ENCODE assay signal across 8 cellular contexts in the genomic region with DNA sequence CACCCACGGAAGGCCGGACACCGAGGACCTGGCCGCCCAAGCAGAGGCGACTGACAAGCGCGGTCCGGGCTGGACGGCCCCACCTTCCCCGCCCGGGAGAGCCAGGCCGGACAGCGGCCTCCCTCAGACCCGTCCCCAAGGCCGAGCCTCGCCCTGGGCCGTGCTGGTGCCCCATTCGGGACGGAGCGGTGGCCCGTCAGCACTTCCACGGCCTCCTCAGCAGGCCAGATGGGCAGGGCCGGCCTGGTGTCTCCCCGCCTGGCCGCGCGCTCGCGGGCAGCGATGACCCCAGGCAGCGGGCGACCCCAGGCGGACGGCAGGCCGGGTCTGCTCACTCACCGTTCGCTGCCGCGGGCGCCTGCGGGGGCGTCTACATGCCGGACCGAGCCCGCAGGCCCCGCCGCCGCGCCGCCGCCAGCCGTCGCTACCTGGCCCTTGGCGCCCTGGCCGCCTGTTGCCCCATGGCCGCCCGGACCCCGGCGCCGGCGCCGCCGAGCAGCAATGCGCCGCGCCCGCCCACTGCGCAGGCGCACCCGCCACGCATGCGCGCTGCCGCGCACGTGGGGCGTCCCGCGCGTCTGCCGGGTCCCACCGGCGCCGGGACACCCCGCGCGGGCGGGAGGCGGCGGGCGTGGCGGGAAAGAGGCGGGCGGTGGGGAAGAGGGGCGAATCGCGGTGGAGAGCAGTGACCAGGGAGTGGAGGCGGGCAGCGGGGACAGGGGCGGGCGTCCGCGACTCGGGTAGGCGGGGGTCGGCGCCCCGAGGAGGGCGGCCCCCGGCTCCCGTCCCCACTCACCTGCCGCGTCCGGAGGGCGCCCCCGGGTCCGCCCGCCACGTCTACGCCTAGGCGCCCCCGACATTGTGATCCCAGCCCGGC. TPM values are rescaled to one million over a fixed set of nuclear protein-coding genes. Genes with fewer than 3 reads are reported as not detected.
DNase-seq lines count a peak whose midpoint lies in the region; ATAC-seq and TF ChIP-seq lines count a peak whose summit lies in the region.

A gene with protein sequence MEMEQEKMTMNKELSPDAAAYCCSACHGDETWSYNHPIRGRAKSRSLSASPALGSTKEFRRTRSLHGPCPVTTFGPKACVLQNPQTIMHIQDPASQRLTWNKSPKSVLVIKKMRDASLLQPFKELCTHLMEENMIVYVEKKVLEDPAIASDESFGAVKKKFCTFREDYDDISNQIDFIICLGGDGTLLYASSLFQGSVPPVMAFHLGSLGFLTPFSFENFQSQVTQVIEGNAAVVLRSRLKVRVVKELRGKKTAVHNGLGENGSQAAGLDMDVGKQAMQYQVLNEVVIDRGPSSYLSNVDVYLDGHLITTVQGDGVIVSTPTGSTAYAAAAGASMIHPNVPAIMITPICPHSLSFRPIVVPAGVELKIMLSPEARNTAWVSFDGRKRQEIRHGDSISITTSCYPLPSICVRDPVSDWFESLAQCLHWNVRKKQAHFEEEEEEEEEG (minus strand): TSS at position 521 of the 877 bp plus-strand sequence. CDS start 13,064 bp downstream, outside the sequence.

- H3K27me3 ChIP-seq in KMS-11 (ENCODE audit: insufficient read depth, low read depth) (no peaks in the 10 kb centered on the region), iPS DF 6.9 (ENCODE audit: control insufficient read depth, insufficient read depth, low read length) (no peaks in the 10 kb centered on the region), sigmoid colon (no peaks in the 10 kb centered on the region)

- peaks cover 2% of the 10 kb centered on the region for H3K36me3 Mint-ChIP-seq in T-helper 2 cell treated with Interferon-gamma antibody and Interleukin-4, amounts not matched to agents 5 μg/mL and 100 μg/mL, for 36 hours (ENCODE audit: low read depth)

- peak within 1 kb of the TSS; percentile 93 for H3K27ac ChIP-seq in KMS-11
- no peak within 1 kb of the TSS for H3K27ac ChIP-seq in iPS DF 6.9 (ENCODE audit: low read length)
- peak within 1 kb of the TSS; percentile 90 to 91 (median 91) for H3K27ac ChIP-seq in sigmoid colon

- peaks cover 49% of the 10 kb centered on the region for H3K79me2 ChIP-seq in KMS-11 (ENCODE audit: insufficient read depth, low read depth)

- H3K9ac ChIP-seq in ES-I3 (ENCODE audit: low read depth, low read length): peak within 1 kb of the TSS; percentile 87
- H3K9ac ChIP-seq in KMS-11: peak within 1 kb of the TSS; percentile 80

- peaks cover 51% of the 10 kb centered on the region for H3K4me1 Mint-ChIP-seq in T-helper 2 cell treated with Interferon-gamma antibody and Interleukin-4, amounts not matched to agents 5 μg/mL and 100 μg/mL, for 36 hours (ENCODE audit: low read depth)

- H3K36me3 ChIP-seq in ES-I3 (ENCODE audit: insufficient read depth, low read length): no peaks in the 10 kb centered on the region
- no peaks in the 10 kb centered on the region for H3K36me3 ChIP-seq in KMS-11 (ENCODE audit: insufficient read depth)
- H3K36me3 ChIP-seq in iPS DF 6.9 (ENCODE audit: control insufficient read depth, insufficient read depth, low read length): no peaks in the 10 kb centered on the region
- H3K36me3 ChIP-seq in sigmoid colon: no peaks in the 10 kb centered on the region

- no peaks in the 10 kb centered on the region for H3K9me3 ChIP-seq in ES-I3 (ENCODE audit: control insufficient read depth, insufficient read depth, low read length)
- H3K9me3 ChIP-seq in iPS DF 6.9 (ENCODE audit: control insufficient read depth, insufficient read depth, low read length): no peaks in the 10 kb centered on the region
- no peaks in the 10 kb centered on the region for H3K9me3 ChIP-seq in sigmoid colon

- H3K4me3 ChIP-seq in KMS-11 (IDR thresholded peaks at IDR 0.05; ENCODE audit: insufficient read depth, low read depth, low read length) (peak within 1 kb of the TSS; percentile 75), iPS DF 6.9 (ENCODE audit: low read length) (peak within 1 kb of the TSS; percentile 87), sigmoid colon (peak within 1 kb of the TSS; percentile 79 to 98 (median 88))

- peak; percentile 84 for DNase-seq in T-helper 2 cell treated with Interferon-gamma antibody and Interleukin-4, amounts not matched to agents 5 μg/mL and 100 μg/mL, for 36 hours (ENCODE audit: low spot score)
- peak; percentile 88 for DNase-seq in astrocyte of the hippocampus (ENCODE audit: low read depth, low spot score)
- DNase-seq in iPS DF 6.9 (ENCODE audit: low read depth, low spot score): no peak
- peak; percentile 78 for DNase-seq in sigmoid colon
- DNase-seq in NCI-H128 (lab: John Stamatoyannopoulos, UW; ENCODE audit: unreplicated experiment): no peak

- H3K27me3 Mint-ChIP-seq in T-helper 2 cell treated with Interferon-gamma antibody and Interleukin-4, amounts not matched to agents 5 μg/mL and 100 μg/mL, for 36 hours (ENCODE audit: low read depth): no peaks in the 10 kb centered on the region

- peak; percentile 25 for ATAC-seq in GM21717 (IDR thresholded peaks at IDR 0.05; ENCODE audit: unreplicated experiment)

- no peak for TF ChIP-seq EP300 in sigmoid colon (IDR thresholded peaks at IDR 0.05)

- no CpG with 5 or more reads among the region's 123 CpGs for WGBS in iPS DF 6.9 (ENCODE audit: insufficient coverage, insufficient read length)
- 0 to 1% methylated on average over 123 of the region's 123 CpGs for WGBS in sigmoid colon, 2 donors

- H3K4me3 Mint-ChIP-seq in T-helper 2 cell treated with Interferon-gamma antibody and Interleukin-4, amounts not matched to agents 5 μg/mL and 100 μg/mL, for 36 hours: peak within 1 kb of the TSS; percentile 86

- peak within 1 kb of the TSS; percentile 94 for H3K4me2 ChIP-seq in KMS-11

- H3K4me1 ChIP-seq in ES-I3 (ENCODE audit: insufficient read depth, low read length) (peaks cover 43% of the 10 kb centered on the region), KMS-11 (ENCODE audit: low read depth, poor library complexity, severe bottlenecking) (peaks cover 71% of the 10 kb centered on the region), iPS DF 6.9 (ENCODE audit: control insufficient read depth, insufficient read depth, low read length) (peaks cover 10% of the 10 kb centered on the region), sigmoid colon (peaks cover 0 to 73% (median 68%) of the 10 kb centered on the region in 4 donors)

- peaks cover 12% of the 10 kb centered on the region; the same call in 1 of the 2 replicates for H4K20me1 ChIP-seq in KMS-11 (ENCODE audit: insufficient read depth)

- TF ChIP-seq CTCF in KMS-11 (conservative IDR thresholded peaks at IDR 0.05; ENCODE audit: low read depth, low read length) (no peak), sigmoid colon (IDR thresholded peaks at IDR 0.05) (no peak)

- intact Hi-C loops in sigmoid colon (cut with DNase I): loop anchor here (2.0 kb wide), 2 partner anchors 113 to 131 kb away; a partner anchor contains a TSS

- H3K27ac Mint-ChIP-seq in T-helper 2 cell treated with Interferon-gamma antibody and Interleukin-4, amounts not matched to agents 5 μg/mL and 100 μg/mL, for 36 hours: peak within 1 kb of the TSS; percentile 92

- H3K9me3 Mint-ChIP-seq in T-helper 2 cell treated with Interferon-gamma antibody and Interleukin-4, amounts not matched to agents 5 μg/mL and 100 μg/mL, for 36 hours: no peaks in the 10 kb centered on the region

- 0 out of 2 replicates have a peak within 1 kb of the TSS, but pooled peaks have one; percentile 28 for H2AFZ ChIP-seq in KMS-11 (ENCODE audit: low read depth)

- TF ChIP-seq POLR2A in sigmoid colon (IDR thresholded peaks at IDR 0.05): no peak

RNA-seq across cellular contexts. Expression of the gene that starts here (rescaled TPM):
- total RNA-seq in sigmoid colon: 10 to 100 TPM; 34.9 to 66.7 (median 42.4) TPM
- polyA plus RNA-seq in sigmoid colon: 100 to 1,000 TPM in 2 of 3 donors, 10 to 100 TPM in 1; 72.7 to 121 (median 107) TPM

Comparison
In these comparisons a context has a peak if more than half of its experiments do, and no peak if none do; other contexts are left out.
1. DNase-seq: peak in T-helper 2 cell treated with Interferon-gamma antibody and Interleukin-4, amounts not matched to agents 5 μg/mL and 100 μg/mL, for 36 hours (single experiment), astrocyte of the hippocampus (single experiment) and sigmoid colon (single experiment); none in iPS DF 6.9 (single experiment) and NCI-H128 (single experiment).
2. Peak in every context shown above with its lines, with median percentiles within 50 percentile points of each other: H3K4me3 ChIP-seq.